Comparison of ENCODE assay signal across 16 cellular contexts in the genomic region with DNA sequence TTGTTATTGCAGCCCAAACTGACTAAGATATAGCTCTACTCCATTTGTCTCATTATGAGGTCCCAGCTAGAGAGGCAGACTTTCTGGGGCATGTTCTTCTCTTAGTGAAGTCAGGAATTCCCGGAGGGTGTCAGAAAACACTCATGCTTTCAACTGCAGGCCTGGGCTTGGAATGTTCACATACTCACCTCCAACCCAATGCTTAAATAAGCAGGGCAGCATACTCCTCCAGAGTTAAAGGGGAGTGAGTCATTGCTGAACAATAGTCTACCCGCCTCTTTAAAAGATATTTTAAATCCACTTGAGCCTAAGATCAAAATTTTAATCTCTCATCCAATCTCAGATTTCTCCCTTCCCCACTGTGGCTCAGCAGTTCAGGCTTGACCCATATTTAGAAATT.
DNase-seq lines count a peak whose midpoint lies in the region; ATAC-seq, FAIRE-seq and TF ChIP-seq lines count a peak whose summit lies in the region.
"Had no signal": no experiment of that assay in that cellular context is flagged by ENCODE, and none has a peak within 500 bp of the region (broad histone marks: within the 10 kb centered on the region; RNA-seq: fewer than 3 reads in every experiment).

No MANE protein-coding gene starts in this region.

- 36% methylated on average over 2 of the region's 2 CpGs for WGBS in smooth muscle cell (ENCODE audit: low lambda C conversion rate)

- H3K4me1 ChIP-seq in astrocyte (ENCODE audit: insufficient read depth, low read length) (peaks cover 3% of the 10 kb centered on the region), smooth muscle cell (ENCODE audit: low read depth) (no peaks in the 10 kb centered on the region)
- H3K4me1 ChIP-seq: prostate gland had no signal

- peaks cover 33% of the 10 kb centered on the region for H3K4me1 Mint-ChIP-seq in astrocyte (ENCODE audit: low read depth, unreplicated experiment)
- H3K4me1 Mint-ChIP-seq in activated CD8-positive, alpha-beta T cell treated with anti-CD3 and anti-CD28 coated beads, Interleukin-2, amount 10 ng/mL, durations not matched to agents 7 days and 5 days (ENCODE audit: low read depth) = no peaks in the 10 kb centered on the region

- no peaks in the 10 kb centered on the region for H3K9me3 ChIP-seq in astrocyte (ENCODE audit: insufficient read depth, low read depth, low read length)
- H3K9me3 ChIP-seq in smooth muscle cell (replicated peaks; ENCODE audit: low read depth) = no peaks in the 10 kb centered on the region
- H3K9me3 ChIP-seq: prostate gland had no signal

- peak overlapping the region; percentile 18 for H3K27ac ChIP-seq in astrocyte (ENCODE audit: low read depth, low read length)
- H3K27ac ChIP-seq in smooth muscle cell (ENCODE audit: low read depth) = peak overlapping the region; percentile 18
- H3K27ac ChIP-seq: dorsolateral prefrontal cortex, prostate gland had no signal

- H3K4me3 ChIP-seq in astrocyte (ENCODE audit: insufficient read depth, low read depth, low read length) = no peak overlapping the region
- no peak overlapping the region for H3K4me3 ChIP-seq in smooth muscle cell
- H3K4me3 ChIP-seq: dorsolateral prefrontal cortex, prostate gland had no signal

- no peaks in the 10 kb centered on the region for H3K36me3 Mint-ChIP-seq in astrocyte (ENCODE audit: low read depth, unreplicated experiment)
- no peaks in the 10 kb centered on the region for H3K36me3 Mint-ChIP-seq in activated CD8-positive, alpha-beta T cell treated with anti-CD3 and anti-CD28 coated beads, Interleukin-2, amount 10 ng/mL, durations not matched to agents 7 days and 5 days (ENCODE audit: low read depth)

- no peaks in the 10 kb centered on the region for H3K36me3 ChIP-seq in astrocyte (ENCODE audit: insufficient read depth, low read length)
- no peaks in the 10 kb centered on the region for H3K36me3 ChIP-seq in smooth muscle cell (ENCODE audit: low read depth)
- H3K36me3 ChIP-seq: prostate gland had no signal

- no peak for ATAC-seq in GM21528 (IDR thresholded peaks at IDR 0.05; ENCODE audit: low FRiP score, unreplicated experiment)
- no peak for ATAC-seq in activated CD8-positive, alpha-beta T cell treated with anti-CD3 and anti-CD28 coated beads, Interleukin-2, amount 10 ng/mL, durations not matched to agents 7 days and 5 days
- ATAC-seq: activated T-cell treated with anti-CD3 and anti-CD28 coated beads, Interleukin-2, amount 50 U/mL, for 72 hours had no signal

- TF ChIP-seq CTCF in astrocyte (IDR thresholded peaks at IDR 0.05; ENCODE audit: insufficient read depth, low read depth, low read length) (no peak), smooth muscle cell (IDR thresholded peaks at IDR 0.05; ENCODE audit: borderline replicate concordance, insufficient read depth, poor library complexity, severe bottlenecking) (no peak)

- no peak overlapping the region for H3K4me3 Mint-ChIP-seq in astrocyte (ENCODE audit: unreplicated experiment)
- no peak overlapping the region for H3K4me3 Mint-ChIP-seq in activated CD8-positive, alpha-beta T cell treated with anti-CD3 and anti-CD28 coated beads, Interleukin-2, amount 10 ng/mL, durations not matched to agents 7 days and 5 days
- H3K4me3 Mint-ChIP-seq: activated T-cell treated with anti-CD3 and anti-CD28 coated beads, Interleukin-2, amount 50 U/mL, for 72 hours had no signal

- DNase-seq in HT1080 (ENCODE audit: low read depth) = peak; percentile 68
- DNase-seq in astrocyte (ENCODE audit: low read depth) = peak; percentile 89
- peak; percentile 20 for DNase-seq in hepatic stellate cell (ENCODE audit: low spot score)
- no peak for DNase-seq in smooth muscle cell (lab: John Stamatoyannopoulos, UW; ENCODE audit: unreplicated experiment)
- DNase-seq in activated CD8-positive, alpha-beta T cell treated with anti-CD3 and anti-CD28 coated beads, Interleukin-2, amount 10 ng/mL, durations not matched to agents 7 days and 5 days = no peak
- no peak for DNase-seq in AG08396 (ENCODE audit: low spot score)
- DNase-seq: activated T-cell treated with anti-CD3 and anti-CD28 coated beads, Interleukin-2, amount 50 U/mL, for 72 hours; amygdala; dorsolateral prefrontal cortex; foreskin melanocyte; MV-4-11; NK-92 treated with Interleukin-12 subunit alpha and Interleukin-12 subunit beta, amount 100 ng/mL, for 24 hours; SIG-M5 had no signal

- H4K20me1 ChIP-seq in astrocyte (ENCODE audit: insufficient read depth, low read length) (no peaks in the 10 kb centered on the region), smooth muscle cell (ENCODE audit: low read depth) (no peaks in the 10 kb centered on the region)

- H3F3A ChIP-seq in smooth muscle cell (ENCODE audit: low read depth) = no peaks in the 10 kb centered on the region

- POLR2A ChIA-PET in activated CD8-positive, alpha-beta T cell treated with anti-CD3 and anti-CD28 coated beads, Interleukin-2, amount 10 ng/mL, durations not matched to agents 7 days and 5 days (lab: Charles Lee) = no interaction called here

- H3K27me3 ChIP-seq in astrocyte (ENCODE audit: insufficient read depth, low read length) = no peaks in the 10 kb centered on the region
- H3K27me3 ChIP-seq in smooth muscle cell (ENCODE audit: low read depth) = no peaks in the 10 kb centered on the region
- H3K27me3 ChIP-seq: dorsolateral prefrontal cortex had no signal

- no peaks in the 10 kb centered on the region for H3K27me3 Mint-ChIP-seq in astrocyte (ENCODE audit: low read depth, unreplicated experiment)
- peaks cover 2% of the 10 kb centered on the region for H3K27me3 Mint-ChIP-seq in activated CD8-positive, alpha-beta T cell treated with anti-CD3 and anti-CD28 coated beads, Interleukin-2, amount 10 ng/mL, durations not matched to agents 7 days and 5 days (ENCODE audit: low read depth)

- no peak for FAIRE-seq in astrocyte (lab: Jason Lieb, UNC)
- FAIRE-seq: GM12891 had no signal

- CTCF ChIA-PET in activated CD8-positive, alpha-beta T cell treated with anti-CD3 and anti-CD28 coated beads, Interleukin-2, amount 10 ng/mL, durations not matched to agents 7 days and 5 days (lab: Charles Lee) = no interaction called here

- peak overlapping the region; percentile 36 for H3K27ac Mint-ChIP-seq in astrocyte (ENCODE audit: unreplicated experiment)
- no peak overlapping the region for H3K27ac Mint-ChIP-seq in activated CD8-positive, alpha-beta T cell treated with anti-CD3 and anti-CD28 coated beads, Interleukin-2, amount 10 ng/mL, durations not matched to agents 7 days and 5 days
- H3K27ac Mint-ChIP-seq: activated T-cell treated with anti-CD3 and anti-CD28 coated beads, Interleukin-2, amount 50 U/mL, for 72 hours had no signal

- no peak overlapping the region for H2AFZ ChIP-seq in astrocyte (ENCODE audit: low read depth, low read length)
- no peak overlapping the region for H2AFZ ChIP-seq in smooth muscle cell (ENCODE audit: low read depth)

- no peaks in the 10 kb centered on the region for H3K79me2 ChIP-seq in astrocyte (ENCODE audit: insufficient read depth, low read length)
- H3K79me2 ChIP-seq in smooth muscle cell (ENCODE audit: low read depth) = no peaks in the 10 kb centered on the region

- H3K9ac ChIP-seq in astrocyte (ENCODE audit: low read length) = peak overlapping the region; percentile 11
- H3K9ac ChIP-seq in smooth muscle cell (ENCODE audit: low read depth) = no peak overlapping the region

- H3K9me3 Mint-ChIP-seq in astrocyte (ENCODE audit: unreplicated experiment) = peaks cover 4% of the 10 kb centered on the region
- H3K9me3 Mint-ChIP-seq in activated CD8-positive, alpha-beta T cell treated with anti-CD3 and anti-CD28 coated beads, Interleukin-2, amount 10 ng/mL, durations not matched to agents 7 days and 5 days (ENCODE audit: insufficient read depth) = no peaks in the 10 kb centered on the region

- peak overlapping the region; percentile 18 for H3K4me2 ChIP-seq in astrocyte (ENCODE audit: low read length)
- H3K4me2 ChIP-seq in smooth muscle cell = no peak overlapping the region

Comparison
In these comparisons a context has a peak if more than half of its experiments do, and no peak if none do; other contexts are left out.
1. DNase-seq: peak in HT1080 (single experiment), astrocyte (single experiment) and hepatic stellate cell (single experiment); none in smooth muscle cell (single experiment), activated CD8-positive, alpha-beta T cell treated with anti-CD3 and anti-CD28 coated beads, Interleukin-2, amount 10 ng/mL, durations not matched to agents 7 days and 5 days (single experiment) and AG08396 (single experiment).